31 cellular contexts compared by ENCODE assay signal in the genomic region with DNA sequence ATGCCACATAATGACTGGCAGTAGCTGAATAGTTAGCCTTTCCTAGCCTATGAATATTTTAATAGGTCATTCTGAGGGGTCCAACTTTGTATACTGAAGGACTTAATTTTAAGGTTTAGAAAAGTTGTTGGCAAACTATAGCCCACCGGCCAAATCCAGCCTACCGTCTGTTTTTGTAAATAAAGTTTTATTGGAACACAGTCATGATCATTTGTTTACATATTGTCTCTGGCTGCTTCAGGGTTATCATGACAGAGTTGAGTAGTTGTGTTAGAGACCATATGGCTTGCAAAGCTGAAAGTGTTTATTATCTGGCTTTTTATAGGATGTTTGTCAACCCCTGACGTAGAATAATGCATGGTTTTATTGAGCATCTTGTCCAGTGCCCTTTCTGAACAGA.
"Had no signal": no experiment of that assay in that cellular context is flagged by ENCODE, and none has a peak within 500 bp of the region (broad histone marks: within the 10 kb centered on the region; RNA-seq: fewer than 3 reads in every experiment).

No MANE protein-coding gene starts in this region.

- H3K27me3 Mint-ChIP-seq: progenitor cell of endocrine pancreas; stimulated activated naive B cell treated with anti-CD40 and anti-IgM and Interleukin-4, amounts not matched to agents 10 μg/mL and 1 μg/mL and 100 μg/mL, for 72 hours had no signal

- H3K4me1 ChIP-seq: left lung, lower lobe of right lung, neural progenitor cell had no signal

- H3K4me3 ChIP-seq: left lung, lower lobe of right lung, neural progenitor cell, ovary, right atrium auricular region, skin epidermis, stomach, suprapubic skin, thoracic aorta, tibial artery, uterus had no signal

- H3K9me3 ChIP-seq: left lung, lower lobe of right lung, neutrophil, ovary, right atrium auricular region, stomach, suprapubic skin, thoracic aorta, tibial artery, uterus had no signal

- H3K27me3 ChIP-seq: left lung, neural progenitor cell, ovary, right atrium auricular region, suprapubic skin, tibial artery, uterus had no signal

- H3K27ac Mint-ChIP-seq: immature natural killer cell; naive thymus-derived CD8-positive, alpha-beta T cell; neural progenitor cell; progenitor cell of endocrine pancreas; stimulated activated naive B cell treated with anti-CD40 and anti-IgM and Interleukin-4, amounts not matched to agents 10 μg/mL and 1 μg/mL and 100 μg/mL, for 72 hours had no signal

- H2AFZ ChIP-seq: neural progenitor cell had no signal

- H3K27ac ChIP-seq: left lung, lower lobe of right lung, neural progenitor cell, neutrophil, ovary, stomach, thoracic aorta had no signal

- DNase-seq: hypothalamus; immature natural killer cell; kidney; left colon; left lung; lower lobe of right lung; mammary epithelial cell; mesenchymal stem cell; naive thymus-derived CD8-positive, alpha-beta T cell; occipital lobe; ovary; stimulated activated CD4-positive, alpha-beta T cell treated with anti-CD3 and anti-CD28 coated beads, Interleukin-12 subunit alpha, Interleukin-12 subunit beta, amount 100 ng/mL, for 4 hours; stimulated activated CD4-positive, alpha-beta T cell treated with anti-CD3 and anti-CD28 coated beads, Interleukin-15, amount 100 ng/mL, for 24 hours; stimulated activated CD4-positive, alpha-beta T cell treated with anti-CD3 and anti-CD28 coated beads, Interleukin-2, amount 100 ng/mL, for 24 hours; stimulated activated CD4-positive, alpha-beta T cell treated with anti-CD3 and anti-CD28 coated beads, Interleukin-4, amount 100 ng/mL, for 1 hour; stimulated activated naive B cell treated with anti-CD40 and anti-IgM and Interleukin-4, amounts not matched to agents 10 μg/mL and 1 μg/mL and 100 μg/mL, for 72 hours; stimulated activated naive CD8-positive, alpha-beta T cell treated with anti-CD3 and anti-CD28 coated beads, Interleukin-15, Interleukin-2, amounts not matched to agents 100 U/mL and 50 U/mL, for 24 hours; stomach; tibial artery; uterus had no signal

- H3K4me3 Mint-ChIP-seq: immature natural killer cell; naive thymus-derived CD8-positive, alpha-beta T cell; nephron; neural progenitor cell; stimulated activated naive B cell treated with anti-CD40 and anti-IgM and Interleukin-4, amounts not matched to agents 10 μg/mL and 1 μg/mL and 100 μg/mL, for 72 hours; type B pancreatic cell had no signal

- H3K36me3 Mint-ChIP-seq: immature natural killer cell; naive thymus-derived CD8-positive, alpha-beta T cell; neural progenitor cell; stimulated activated naive B cell treated with anti-CD40 and anti-IgM and Interleukin-4, amounts not matched to agents 10 μg/mL and 1 μg/mL and 100 μg/mL, for 72 hours; type B pancreatic cell had no signal

- H3K4me1 Mint-ChIP-seq: immature natural killer cell; neural progenitor cell; stimulated activated naive B cell treated with anti-CD40 and anti-IgM and Interleukin-4, amounts not matched to agents 10 μg/mL and 1 μg/mL and 100 μg/mL, for 72 hours had no signal

- H3K9me3 Mint-ChIP-seq: immature natural killer cell, neural progenitor cell had no signal

- H3K36me3 ChIP-seq: left lung, lower lobe of right lung, neural progenitor cell, neutrophil, ovary, right atrium auricular region, stomach, suprapubic skin, thoracic aorta, tibial artery, uterus had no signal

- H3K9ac ChIP-seq: neural progenitor cell had no signal

- ATAC-seq: left colon; left lung; lower lobe of right lung; naive thymus-derived CD8-positive, alpha-beta T cell; sciatic nerve; stimulated activated naive B cell treated with anti-CD40 and anti-IgM and Interleukin-4, amounts not matched to agents 10 μg/mL and 1 μg/mL and 100 μg/mL, for 72 hours; stimulated activated naive CD8-positive, alpha-beta T cell treated with anti-CD3 and anti-CD28 coated beads, Interleukin-15, Interleukin-2, amounts not matched to agents 100 U/mL and 50 U/mL, for 24 hours had no signal

- H3K4me2 ChIP-seq: neural progenitor cell had no signal

- FAIRE-seq: islet of Langerhans, kidney had no signal
